In the genomic region with DNA sequence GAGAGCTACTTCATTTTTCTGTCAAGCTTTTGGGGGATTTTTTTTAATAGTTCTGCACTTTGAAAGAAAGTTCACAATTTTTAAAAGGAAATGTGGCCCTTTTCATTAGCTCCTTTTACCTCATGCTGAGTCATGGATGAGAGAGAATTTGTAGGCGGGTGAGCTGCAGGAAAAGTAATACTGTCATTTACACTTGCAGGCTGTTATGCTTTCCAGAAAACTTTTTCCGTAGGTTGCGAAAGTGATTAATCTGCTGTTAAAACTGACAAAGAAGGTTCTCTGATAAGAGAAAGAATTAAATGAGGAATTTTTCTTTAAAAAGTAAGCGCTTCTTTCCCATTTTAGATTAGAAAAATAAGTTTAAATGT, we compare ENCODE assay signal across 8 cellular contexts.
DNase-seq lines count a peak whose midpoint lies in the region; ATAC-seq and TF ChIP-seq lines count a peak whose summit lies in the region.

No MANE protein-coding gene starts in this region.

- no TSS peak for BruUV-seq in PC-3 (replicated peaks; lab: Mats Ljungman, UMichigan)

- no peak overlapping the region for H3K4me3 Mint-ChIP-seq in glutamatergic neuron (ENCODE audit: unreplicated experiment)

- no peak for TF ChIP-seq CTCF in PC-3 (conservative IDR thresholded peaks at IDR 0.05; ENCODE audit: low read depth, low read length)
- TF ChIP-seq CTCF in glutamatergic neuron (IDR thresholded peaks at IDR 0.05; ENCODE audit: partially characterized antibody, unreplicated experiment): no peak

- peak overlapping the region; percentile 58 for H3K9ac ChIP-seq in PC-3 (ENCODE audit: low read length)

- H3K9me3 ChIP-seq in PC-3 (ENCODE audit: low read length): no peaks in the 10 kb centered on the region

- H3K79me2 ChIP-seq in PC-3 (ENCODE audit: low read length): no peaks in the 10 kb centered on the region

- no peak overlapping the region for H2AFZ ChIP-seq in PC-3 (ENCODE audit: low read length)

- POLR2A ChIA-PET in PC-3 (lab: Charles Lee; ENCODE audit: unreplicated experiment): interaction anchor here (0.6 kb wide), 1 partner anchor 10 kb away, joined by 5 read pairs; no protein-coding TSS in a partner anchor

- H3K36me3 ChIP-seq in PC-3 (ENCODE audit: low read depth, low read length): no peaks in the 10 kb centered on the region

- H3K36me3 Mint-ChIP-seq in glutamatergic neuron (ENCODE audit: unreplicated experiment): no peaks in the 10 kb centered on the region

- H3F3A ChIP-seq in PC-3 (ENCODE audit: low read length, unreplicated experiment): peaks cover 10% of the 10 kb centered on the region

- ATAC-seq in PC-3 (peak; percentile 64), sciatic nerve (peak; percentile 73), HG02798 (IDR thresholded peaks at IDR 0.05; ENCODE audit: poor library complexity, unreplicated experiment) (no peak), HG02610 (IDR thresholded peaks at IDR 0.05; ENCODE audit: unreplicated experiment) (no peak), GM18505 (IDR thresholded peaks at IDR 0.05; ENCODE audit: unreplicated experiment) (no peak)

- peak overlapping the region; percentile 82 for H3K4me2 ChIP-seq in PC-3 (ENCODE audit: low read length)

- CTCF ChIA-PET in PC-3 (lab: Charles Lee): interaction anchor here (0.6 to 1.1 kb wide), 2 partner anchors 843 to 1445 kb away, joined by 3 to 5 read pairs; no protein-coding TSS in a partner anchor

- DNase-seq in ELR (ENCODE audit: low read depth): peak; percentile 85
- DNase-seq in PC-3: peak; percentile 68
- DNase-seq in fibroblast of gingiva (ENCODE audit: low read depth): peak; percentile 71
- DNase-seq in sciatic nerve (ENCODE audit: low spot score): no peak
- no peak for DNase-seq in glutamatergic neuron

- no peaks in the 10 kb centered on the region for H4K20me1 ChIP-seq in PC-3 (ENCODE audit: low read length)

- H3K9me2 ChIP-seq in PC-3 (replicated peaks; ENCODE audit: low read length): no peaks in the 10 kb centered on the region

- no peak for TF ChIP-seq POLR2A in GM18505 (IDR thresholded peaks at IDR 0.05; ENCODE audit: borderline replicate concordance, extremely low read depth, insufficient read depth, insufficient read length)

- H3K27ac ChIP-seq in PC-3 (ENCODE audit: low read length): peak overlapping the region; percentile 88

- H3K27me3 Mint-ChIP-seq in glutamatergic neuron (ENCODE audit: unreplicated experiment): no peaks in the 10 kb centered on the region

- no peaks in the 10 kb centered on the region for H3K4me1 Mint-ChIP-seq in glutamatergic neuron (ENCODE audit: low read depth, unreplicated experiment)

- H3K27ac Mint-ChIP-seq in glutamatergic neuron (ENCODE audit: unreplicated experiment): no peak overlapping the region

- H3K4me1 ChIP-seq in PC-3 (ENCODE audit: insufficient read depth, low read length): peaks cover 29% of the 10 kb centered on the region

- H3K9me3 Mint-ChIP-seq in glutamatergic neuron (ENCODE audit: unreplicated experiment): no peaks in the 10 kb centered on the region

- no peaks in the 10 kb centered on the region for H3K27me3 ChIP-seq in PC-3 (ENCODE audit: low read length)

- H3K4me3 ChIP-seq in PC-3 (ENCODE audit: low read length): peak overlapping the region; percentile 39

- intact Hi-C loops in PC-3 (cut with micrococcal nuclease): loop anchor here (10.0 kb wide), 2 partner anchors 219 to 839 kb away; a partner anchor contains a TSS
- intact Hi-C loops in sciatic nerve (cut with DNase I): no loop called here

Comparison
In these comparisons a context has a peak if more than half of its experiments do, and no peak if none do; other contexts are left out.
1. DNase-seq: peak in ELR (single experiment), PC-3 (single experiment) and fibroblast of gingiva (single experiment); none in sciatic nerve (single experiment) and glutamatergic neuron (single experiment).
2. ATAC-seq: peak in PC-3 (single experiment) and sciatic nerve (single experiment); none in HG02798 (single experiment), HG02610 (single experiment) and GM18505 (single experiment).